21 cellular contexts compared by ENCODE assay signal in genomic region chr5:43421450-43422133, GRCh38. TPM values are rescaled to one million over a fixed set of nuclear protein-coding genes. Genes with fewer than 3 reads are reported as not detected.
A peak's percentile ranks its signal among the peaks of the same experiment; 100 is the strongest.
DNase-seq lines count a peak whose midpoint lies in the region; ATAC-seq, FAIRE-seq and TF ChIP-seq lines count a peak whose summit lies in the region.
"Had no signal": no experiment of that assay in that cellular context is flagged by ENCODE, and none has a peak within 500 bp of the region (broad histone marks: within the 10 kb centered on the region; RNA-seq: fewer than 3 reads in every experiment).

No MANE protein-coding gene starts in this region.

- intact Hi-C loops in mammary epithelial cell (cut with micrococcal nuclease): no loop called here
- intact Hi-C loops in sciatic nerve (cut with DNase I): loop anchor here (5.0 kb wide), 1 partner anchor 631 kb away; no protein-coding TSS in a partner anchor

- peak; percentile 39 for FAIRE-seq in keratinocyte (lab: Jason Lieb, UNC)

- dilution Hi-C loops in mammary epithelial cell (cut with HindIII; ENCODE audit: low sequenced_read_pairs) (no loop called here), keratinocyte (cut with MboI; ENCODE audit: extremely low pct_ligation_motif_present, low sequenced_read_pairs) (no loop called here)

- H3K9ac ChIP-seq in mammary epithelial cell (ENCODE audit: insufficient read depth, low read length) (no peak overlapping the region), keratinocyte (ENCODE audit: control insufficient read depth, extremely low read depth, insufficient read depth, low read length) (no peak overlapping the region)
- H3K9ac ChIP-seq: neural progenitor cell had no signal

- CTCF ChIA-PET in mammary epithelial cell (lab: Charles Lee; ENCODE audit: low non-redundant PET): no interaction called here

- H3K9me3 ChIP-seq in mammary epithelial cell (replicated peaks; ENCODE audit: insufficient read depth, low read length) (peaks cover under 1% of the 10 kb centered on the region), keratinocyte (ENCODE audit: control insufficient read depth, low read depth, low read length) (no peaks in the 10 kb centered on the region)
- H3K9me3 ChIP-seq: prostate gland, SJSA1 had no signal

- peaks cover 24% of the 10 kb centered on the region for H3K4me1 ChIP-seq in mammary epithelial cell (ENCODE audit: insufficient read depth, low read length)
- H3K4me1 ChIP-seq in keratinocyte (ENCODE audit: control insufficient read depth, extremely low read depth, insufficient read depth, low read length): peaks cover 19% of the 10 kb centered on the region
- H3K4me1 ChIP-seq: neural progenitor cell, prostate gland had no signal

- H2AFZ ChIP-seq in mammary epithelial cell (ENCODE audit: low read depth, low read length): no peak overlapping the region
- H2AFZ ChIP-seq in keratinocyte (ENCODE audit: control insufficient read depth, low read length): no peak overlapping the region
- H2AFZ ChIP-seq: neural progenitor cell had no signal

- H3K4me3 ChIP-seq in mammary epithelial cell (replicated peaks in 1 of 3; ENCODE audit: insufficient read depth in 1 of 3, low read depth in 2 of 3, low read length in 3 of 3) (no peak overlapping the region), keratinocyte (ENCODE audit: control insufficient read depth in 2 of 3, extremely low read depth in 1 of 3, insufficient read depth in 2 of 3, low read depth in 1 of 3, low read length in 3 of 3) (no peak overlapping the region)
- H3K4me3 ChIP-seq: neural progenitor cell, prostate gland, SJSA1, smooth muscle cell had no signal

- ATAC-seq in sciatic nerve: peak; percentile 11

- no peak for TF ChIP-seq CTCF in mammary epithelial cell (conservative IDR thresholded peaks at IDR 0.05 in 1 of 2, IDR thresholded peaks at IDR 0.05 in 1 of 2; ENCODE audit: extremely low read depth in 1 of 2, insufficient read depth in 1 of 2, low read depth in 1 of 2, low read length in 2 of 2)
- no peak for TF ChIP-seq CTCF in keratinocyte (optimal IDR thresholded peaks at IDR 0.05 in 1 of 3, IDR thresholded peaks at IDR 0.05 in 1 of 3, conservative IDR thresholded peaks at IDR 0.05 in 1 of 3; ENCODE audit: extremely low read depth in 1 of 3, insufficient read depth in 2 of 3, low read length in 3 of 3)
- no peak for TF ChIP-seq CTCF in GM13977 (IDR thresholded peaks at IDR 0.05; ENCODE audit: extremely low read depth, insufficient read depth, missing control alignments)

- no peaks in the 10 kb centered on the region for H3K27me3 ChIP-seq in mammary epithelial cell (ENCODE audit: insufficient read depth, low read length)
- no peaks in the 10 kb centered on the region for H3K27me3 ChIP-seq in keratinocyte (ENCODE audit: control insufficient read depth, extremely low read depth, insufficient read depth, low read length)
- H3K27me3 ChIP-seq: neural progenitor cell, SJSA1 had no signal

- H3K36me3 ChIP-seq in mammary epithelial cell (ENCODE audit: insufficient read depth, low read length): no peaks in the 10 kb centered on the region
- H3K36me3 ChIP-seq in keratinocyte (ENCODE audit: control insufficient read depth in 2 of 2, extremely low read depth in 1 of 2, insufficient read depth in 2 of 2, low read length in 2 of 2): no peaks in the 10 kb centered on the region
- H3K36me3 ChIP-seq: neural progenitor cell, prostate gland, SJSA1 had no signal

- H3K79me2 ChIP-seq in mammary epithelial cell (ENCODE audit: insufficient read depth, low read length): no peaks in the 10 kb centered on the region
- H3K79me2 ChIP-seq in keratinocyte (ENCODE audit: control insufficient read depth, insufficient read depth, low read length): no peaks in the 10 kb centered on the region

- no peaks in the 10 kb centered on the region for H3K9me1 ChIP-seq in keratinocyte (ENCODE audit: control insufficient read depth, extremely low read depth, insufficient read depth, low read length)

- in situ Hi-C loops in mammary epithelial cell (cut with MboI; ENCODE audit: low sequenced_read_pairs in 2 of 2) (no loop called here), GM13977 (cut with MboI; ENCODE audit: low pct_unique_long_range_greater_than_20kb, low sequenced_read_pairs, unreplicated experiment) (no loop called here)

- 93% methylated on average over 7 of the region's 7 CpGs for WGBS in mammary epithelial cell (ENCODE audit: low coverage, missing lambda C conversion rate)

- peak overlapping the region; percentile 71 for H3K4me2 ChIP-seq in mammary epithelial cell (ENCODE audit: insufficient read depth, low read depth, low read length)
- peak overlapping the region; percentile 30 for H3K4me2 ChIP-seq in keratinocyte (ENCODE audit: control insufficient read depth, extremely low read depth, insufficient read depth, low read depth, low read length)
- H3K4me2 ChIP-seq: neural progenitor cell, smooth muscle cell had no signal

- DNase-seq in NCI-H69 (lab: John Stamatoyannopoulos, UW) (peak; percentile 45), mammary epithelial cell (no peak), keratinocyte (ENCODE audit: low read depth, low spot score) (no peak), sciatic nerve (ENCODE audit: low spot score) (no peak), NCI-H2171 treated with DMSO at 0.1 percent for 48 hours (lab: John Stamatoyannopoulos, UW) (no peak), GM13977 (ENCODE audit: low spot score) (no peak), NCI-H1092 (lab: John Stamatoyannopoulos, UW) (no peak), NCI-H1105 (lab: John Stamatoyannopoulos, UW) (no peak)
- DNase-seq: activated CD4-positive, alpha-beta T cell treated with anti-CD3 and anti-CD28 coated beads, Interleukin-2, amount 10 ng/mL, durations not matched to agents 7 days and 5 days; activated gamma-delta T cell treated with Interleukin-2 at 50 U/mL for 16 hours; amniotic stem cell; cerebellar nuclear complex; DND-41; effector memory CD4-positive, alpha-beta T cell; islet precursor cell; NCI-H526; stimulated activated CD4-positive, alpha-beta T cell treated with anti-CD3 and anti-CD28 coated beads, Interleukin-4, amount 100 ng/mL, for 4 hours had no signal

- no TSS peak for BruUV-seq in mammary epithelial cell (replicated peaks; lab: Mats Ljungman, UMichigan)

- H3K27ac ChIP-seq in mammary epithelial cell (ENCODE audit: insufficient read depth, low read depth, low read length): peak overlapping the region; percentile 4
- peak overlapping the region; percentile 18 for H3K27ac ChIP-seq in keratinocyte (ENCODE audit: control insufficient read depth, insufficient read depth, low read length)
- H3K27ac ChIP-seq: neural progenitor cell, prostate gland, SJSA1 had no signal

- H4K20me1 ChIP-seq in mammary epithelial cell (ENCODE audit: insufficient read depth, low read length) (no peaks in the 10 kb centered on the region), keratinocyte (ENCODE audit: control insufficient read depth, extremely low read depth, insufficient read depth, low read length) (no peaks in the 10 kb centered on the region)

RNA-seq across cellular contexts. Expression of gene CCL28, which starts 9.4 kb away (rescaled TPM):
- total RNA-seq in mammary epithelial cell (10 to 100 TPM in 1 of 2 donors, 1 to 10 TPM in 1; 2.7 to 10.7 TPM), sciatic nerve (10.4 TPM)
- polyA plus RNA-seq in mammary epithelial cell (3.7 TPM), keratinocyte (1.5 to 2.2 TPM (median 1.9 TPM) in 3 replicates)
- polyA minus RNA-seq in mammary epithelial cell (2.4 TPM), keratinocyte (0.23 to 1.5 TPM (median 1.4 TPM) in 3 replicates)
- polyA plus RNA-seq in keratinocyte (2011; ENCODE audit: low read depth): 0.76 TPM
- 0.86 and 1.5 TPM in 2 replicates for polyA plus RNA-seq in keratinocyte (2011; cell fraction: cytosol; rRNA removed)
- 2.2 and 2.4 TPM in 2 replicates for polyA plus RNA-seq in keratinocyte (2011; cell fraction: nucleus; rRNA removed)
- polyA plus RNA-seq in keratinocyte (2012; ENCODE audit: low replicate concordance): 1.1 and 1.3 TPM in 2 replicates
- polyA minus RNA-seq in keratinocyte (2011; cell fraction: cytosol; rRNA and poly(A)+ RNA removed): 1.2 TPM
- 0.53 and 1.7 TPM in 2 replicates for polyA minus RNA-seq in keratinocyte (2011; cell fraction: nucleus; rRNA and poly(A)+ RNA removed)
- polyA plus RNA-seq: smooth muscle cell had no signal
